In the genomic region with DNA sequence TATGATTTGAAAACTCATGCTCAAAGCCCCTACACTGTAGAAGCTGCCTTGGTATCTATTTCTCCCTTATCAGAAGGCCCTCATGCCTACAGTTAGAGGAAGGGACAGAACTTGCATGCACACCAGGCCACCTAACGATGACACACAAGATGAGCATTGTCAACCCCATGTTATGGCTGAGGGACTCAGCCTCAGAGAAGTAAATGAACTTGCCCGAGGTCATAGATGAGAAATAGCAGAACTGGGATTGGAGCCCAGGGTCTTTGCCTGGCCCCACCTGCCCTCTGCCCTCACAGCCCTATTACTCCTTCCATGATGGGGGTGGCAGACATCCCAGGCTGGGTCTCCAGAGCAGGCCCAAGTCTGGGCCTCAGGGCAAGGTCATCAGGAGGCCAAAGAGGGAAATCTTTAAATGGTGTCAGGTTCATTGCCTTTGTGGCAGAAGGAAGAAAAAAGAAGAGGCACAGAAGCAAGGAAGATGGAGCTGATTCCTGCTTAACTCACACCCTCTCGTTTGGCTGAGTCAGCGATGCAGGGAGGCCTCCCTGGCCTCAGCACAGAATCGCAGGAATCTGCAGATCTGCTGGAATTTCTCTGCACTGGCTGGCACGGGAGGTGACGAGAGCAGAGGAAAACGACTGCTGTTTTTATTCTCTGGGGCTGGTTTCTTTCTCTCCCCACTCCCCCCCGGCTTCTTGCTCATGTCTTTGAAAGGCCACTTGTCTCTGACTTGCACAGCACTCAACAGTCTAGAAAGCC, we compare ENCODE assay signal across 9 cellular contexts. TPM values are rescaled to one million over a fixed set of nuclear protein-coding genes. Genes with fewer than 3 reads are reported as not detected.
DNase-seq lines count a peak whose midpoint lies in the region; ATAC-seq and TF ChIP-seq lines count a peak whose summit lies in the region.
"Had no signal": no experiment of that assay in that cellular context is flagged by ENCODE, and none has a peak within 500 bp of the region (broad histone marks: within the 10 kb centered on the region; RNA-seq: fewer than 3 reads in every experiment).

No MANE protein-coding gene starts in this region.

- DNase-seq in HFFc6: peak; percentile 79
- DNase-seq in WTC11 (ENCODE audit: low spot score): no peak
- peak; percentile 92 for DNase-seq in islet precursor cell
- DNase-seq in stimulated activated naive B cell treated with anti-CD40 and anti-IgM and Interleukin-4, amounts not matched to agents 10 μg/mL and 1 μg/mL and 100 μg/mL, for 72 hours: no peak
- DNase-seq in NCI-H1694 (lab: John Stamatoyannopoulos, UW): no peak
- no peak for DNase-seq in activated CD4-positive, alpha-beta T cell treated with anti-CD3 and anti-CD28 coated beads, Interleukin-2, amount 10 ng/mL, durations not matched to agents 7 days and 5 days
- DNase-seq: PC-3 had no signal

- H3K27ac Mint-ChIP-seq in HFFc6 (peak overlapping the region; percentile 57), WTC11 (no peak overlapping the region)
- H3K27ac Mint-ChIP-seq in stimulated activated naive B cell treated with anti-CD40 and anti-IgM and Interleukin-4, amounts not matched to agents 10 μg/mL and 1 μg/mL and 100 μg/mL, for 72 hours: peak overlapping the region; percentile 89
- H3K27ac Mint-ChIP-seq in activated CD4-positive, alpha-beta T cell treated with anti-CD3 and anti-CD28 coated beads, Interleukin-2, amount 10 ng/mL, durations not matched to agents 7 days and 5 days: no peak overlapping the region

- peak overlapping the region; percentile 43 for H3K4me3 Mint-ChIP-seq in HFFc6
- no peak overlapping the region for H3K4me3 Mint-ChIP-seq in WTC11
- H3K4me3 Mint-ChIP-seq in stimulated activated naive B cell treated with anti-CD40 and anti-IgM and Interleukin-4, amounts not matched to agents 10 μg/mL and 1 μg/mL and 100 μg/mL, for 72 hours: peak overlapping the region in 1 of 2 donors; percentile 62
- no peak overlapping the region for H3K4me3 Mint-ChIP-seq in activated CD4-positive, alpha-beta T cell treated with anti-CD3 and anti-CD28 coated beads, Interleukin-2, amount 10 ng/mL, durations not matched to agents 7 days and 5 days

- peak; percentile 57 for ATAC-seq in WTC11
- peak; percentile 2 to 4 for ATAC-seq in stimulated activated naive B cell treated with anti-CD40 and anti-IgM and Interleukin-4, amounts not matched to agents 10 μg/mL and 1 μg/mL and 100 μg/mL, for 72 hours (replicated peaks)
- ATAC-seq in GM21619 (IDR thresholded peaks at IDR 0.05; ENCODE audit: unreplicated experiment): no peak
- ATAC-seq: PC-3 had no signal

- CTCF ChIA-PET in WTC11 (lab: Charles Lee): interaction anchor here (0.6 to 1.0 kb wide), 3 partner anchors 13 to 60 kb away, joined by 3 to 4 read pairs (median 4); no protein-coding TSS in a partner anchor
- CTCF ChIA-PET in activated CD4-positive, alpha-beta T cell treated with anti-CD3 and anti-CD28 coated beads, Interleukin-2, amount 10 ng/mL, durations not matched to agents 7 days and 5 days (lab: Charles Lee): interaction anchor here (5.9 kb wide), 1 partner anchor 9 kb away, joined by 38 read pairs; no protein-coding TSS in a partner anchor

- H3K4me1 Mint-ChIP-seq in HFFc6 (ENCODE audit: low read depth) (peaks cover 27% of the 10 kb centered on the region), WTC11 (peaks cover 33% of the 10 kb centered on the region)
- peaks cover 60 to 86% of the 10 kb centered on the region in 2 donors for H3K4me1 Mint-ChIP-seq in stimulated activated naive B cell treated with anti-CD40 and anti-IgM and Interleukin-4, amounts not matched to agents 10 μg/mL and 1 μg/mL and 100 μg/mL, for 72 hours
- H3K4me1 Mint-ChIP-seq in activated CD4-positive, alpha-beta T cell treated with anti-CD3 and anti-CD28 coated beads, Interleukin-2, amount 10 ng/mL, durations not matched to agents 7 days and 5 days: peaks cover 24% of the 10 kb centered on the region

- POLR2A ChIA-PET in WTC11 (lab: Charles Lee): no interaction called here
- POLR2A ChIA-PET in activated CD4-positive, alpha-beta T cell treated with anti-CD3 and anti-CD28 coated beads, Interleukin-2, amount 10 ng/mL, durations not matched to agents 7 days and 5 days (lab: Charles Lee): no interaction called here

- H3K9me3 Mint-ChIP-seq in HFFc6: no peaks in the 10 kb centered on the region
- H3K9me3 Mint-ChIP-seq in WTC11: no peaks in the 10 kb centered on the region
- H3K9me3 Mint-ChIP-seq in stimulated activated naive B cell treated with anti-CD40 and anti-IgM and Interleukin-4, amounts not matched to agents 10 μg/mL and 1 μg/mL and 100 μg/mL, for 72 hours: peaks cover 0 to 2% of the 10 kb centered on the region in 2 donors
- H3K9me3 Mint-ChIP-seq in activated CD4-positive, alpha-beta T cell treated with anti-CD3 and anti-CD28 coated beads, Interleukin-2, amount 10 ng/mL, durations not matched to agents 7 days and 5 days: no peaks in the 10 kb centered on the region

- H3K27me3 Mint-ChIP-seq in HFFc6 (ENCODE audit: insufficient read depth) (peaks cover 17% of the 10 kb centered on the region), WTC11 (ENCODE audit: low read depth) (no peaks in the 10 kb centered on the region)
- no peaks in the 10 kb centered on the region for H3K27me3 Mint-ChIP-seq in stimulated activated naive B cell treated with anti-CD40 and anti-IgM and Interleukin-4, amounts not matched to agents 10 μg/mL and 1 μg/mL and 100 μg/mL, for 72 hours
- no peaks in the 10 kb centered on the region for H3K27me3 Mint-ChIP-seq in activated CD4-positive, alpha-beta T cell treated with anti-CD3 and anti-CD28 coated beads, Interleukin-2, amount 10 ng/mL, durations not matched to agents 7 days and 5 days

- H3K36me3 Mint-ChIP-seq in HFFc6 (ENCODE audit: low read depth) (no peaks in the 10 kb centered on the region), WTC11 (no peaks in the 10 kb centered on the region)
- H3K36me3 Mint-ChIP-seq in stimulated activated naive B cell treated with anti-CD40 and anti-IgM and Interleukin-4, amounts not matched to agents 10 μg/mL and 1 μg/mL and 100 μg/mL, for 72 hours: peaks cover 3 to 5% of the 10 kb centered on the region in 2 donors
- H3K36me3 Mint-ChIP-seq in activated CD4-positive, alpha-beta T cell treated with anti-CD3 and anti-CD28 coated beads, Interleukin-2, amount 10 ng/mL, durations not matched to agents 7 days and 5 days (ENCODE audit: low read depth): no peaks in the 10 kb centered on the region

- TF ChIP-seq CTCF in HFFc6 (IDR thresholded peaks at IDR 0.05) (no peak), WTC11 (IDR thresholded peaks at IDR 0.05) (no peak)

TF ChIP-seq in WTC11, 78 proteins besides CTCF, POLR2A, EP300 and RAD21 (continues in another document):
- TF ChIP-seq ATF1 (CRISPR knock-in tag; IDR thresholded peaks at IDR 0.05) (no peak), HMGA2 (CRISPR knock-in tag; IDR thresholded peaks at IDR 0.05) (no peak), ETV6 (CRISPR knock-in tag; IDR thresholded peaks at IDR 0.05) (no peak), RELA (CRISPR knock-in tag; IDR thresholded peaks at IDR 0.05; ENCODE audit: borderline replicate concordance) (no peak), SMAD4 (CRISPR knock-in tag; IDR thresholded peaks at IDR 0.05) (no peak), E2F1 (CRISPR knock-in tag; IDR thresholded peaks at IDR 0.05) (no peak), RORB (CRISPR knock-in tag; IDR thresholded peaks at IDR 0.05) (no peak), AFF4 (CRISPR knock-in tag; IDR thresholded peaks at IDR 0.05; ENCODE audit: borderline replicate concordance) (no peak)
- TF ChIP-seq, protein P1, sequence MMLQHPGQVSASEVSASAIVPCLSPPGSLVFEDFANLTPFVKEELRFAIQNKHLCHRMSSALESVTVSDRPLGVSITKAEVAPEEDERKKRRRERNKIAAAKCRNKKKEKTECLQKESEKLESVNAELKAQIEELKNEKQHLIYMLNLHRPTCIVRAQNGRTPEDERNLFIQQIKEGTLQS (CRISPR knock-in tag; conservative IDR thresholded peaks at IDR 0.05): no peak

RNA-seq across cellular contexts. Expression of gene CRB2, which starts 20.6 kb away (rescaled TPM):
- not detected for total RNA-seq in HFFc6 (2021; fragmentation: NEBNext Ultra II Directional; extraction: Animal tissue kit (Norgen Biotek cat#: 25700))
- total RNA-seq in WTC11 (2021): 1.8 to 3.5 TPM (median 2.4 TPM) in 3 replicates
- not detected for total RNA-seq in activated CD4-positive, alpha-beta T cell treated with anti-CD3 and anti-CD28 coated beads, Interleukin-2, amount 10 ng/mL, durations not matched to agents 7 days and 5 days
- total RNA-seq: mononuclear cell, PC-3 had no signal

Comparison
In these comparisons a context has a peak if more than half of its experiments do, and no peak if none do; other contexts are left out.
1. DNase-seq: peak in HFFc6 (single experiment) and islet precursor cell (single experiment); none in WTC11 (single experiment), stimulated activated naive B cell treated with anti-CD40 and anti-IgM and Interleukin-4, amounts not matched to agents 10 μg/mL and 1 μg/mL and 100 μg/mL, for 72 hours (single experiment), NCI-H1694 (single experiment) and activated CD4-positive, alpha-beta T cell treated with anti-CD3 and anti-CD28 coated beads, Interleukin-2, amount 10 ng/mL, durations not matched to agents 7 days and 5 days (single experiment).
2. H3K27ac Mint-ChIP-seq: peak in HFFc6 (single experiment) and stimulated activated naive B cell treated with anti-CD40 and anti-IgM and Interleukin-4, amounts not matched to agents 10 μg/mL and 1 μg/mL and 100 μg/mL, for 72 hours (single experiment); none in WTC11 (single experiment) and activated CD4-positive, alpha-beta T cell treated with anti-CD3 and anti-CD28 coated beads, Interleukin-2, amount 10 ng/mL, durations not matched to agents 7 days and 5 days (single experiment).